14 cellular contexts compared by ENCODE assay signal in the genomic region with DNA sequence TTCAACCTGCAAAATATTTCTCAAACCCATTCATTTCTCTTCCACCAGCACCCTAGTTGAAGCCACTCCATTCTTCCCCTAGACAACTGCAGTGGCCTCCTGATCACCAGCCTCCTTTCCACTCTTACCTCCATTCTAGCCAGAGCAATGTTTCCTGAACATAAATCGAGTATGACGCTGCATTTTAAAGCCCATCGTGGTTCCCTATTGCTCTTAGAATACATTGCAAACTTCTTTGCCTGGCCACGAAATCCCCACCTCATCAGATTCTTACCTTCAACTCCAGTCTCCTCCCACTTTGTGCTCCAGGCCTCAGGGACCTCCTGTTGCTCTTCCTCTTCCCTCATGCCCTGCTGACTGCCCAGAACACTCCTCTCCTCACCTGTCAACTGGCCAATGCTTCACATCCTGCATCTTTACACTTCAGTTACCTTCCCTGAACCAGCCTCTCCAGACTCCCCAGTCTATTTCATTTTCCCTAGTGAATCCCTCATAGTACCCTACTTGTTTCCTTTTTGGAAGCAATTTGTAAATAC.
A peak's percentile ranks its signal among the peaks of the same experiment; 100 is the strongest.
DNase-seq lines count a peak whose midpoint lies in the region; TF ChIP-seq lines count a peak whose summit lies in the region.
"Had no signal": no experiment of that assay in that cellular context is flagged by ENCODE, and none has a peak within 500 bp of the region (broad histone marks: within the 10 kb centered on the region; RNA-seq: fewer than 3 reads in every experiment).

No MANE protein-coding gene starts in this region.

- H3K9ac ChIP-seq in H9 (ENCODE audit: extremely low read depth, insufficient read length, low read length) (no peak overlapping the region), endodermal cell (ENCODE audit: extremely low read depth, low read length, poor library complexity, severe bottlenecking) (no peak overlapping the region)
- H3K9ac ChIP-seq: BLaER1 treated with 17β-estradiol and CSF1 and Interleukin-3, amounts not matched to agents 10 nM and 100 nM had no signal

- no peak overlapping the region for H3K4me2 ChIP-seq in H9 (ENCODE audit: insufficient read depth, insufficient read length, low read length)
- H3K4me2 ChIP-seq: BLaER1 treated with 17β-estradiol and CSF1 and Interleukin-3, amounts not matched to agents 10 nM and 100 nM had no signal

- no peaks in the 10 kb centered on the region for H3K23me2 ChIP-seq in H9 (ENCODE audit: insufficient read length, low read depth, low read length, poor library complexity, severe bottlenecking)

- no peak overlapping the region for H3K23ac ChIP-seq in H9 (ENCODE audit: insufficient read length, low read depth, low read length)

- no peak overlapping the region for H2BK12ac ChIP-seq in H9 (ENCODE audit: insufficient read length, low read depth, low read length)

- no peak overlapping the region for H4K8ac ChIP-seq in H9 (replicated peaks; ENCODE audit: insufficient read length, low read depth, low read length)

- no peak overlapping the region for H3K18ac ChIP-seq in H9 (ENCODE audit: insufficient read length, low read depth, low read length)

- H3K4ac ChIP-seq in H9 (ENCODE audit: low read depth, low read length): no peak overlapping the region

- no peak overlapping the region for H3T11ph ChIP-seq in H9 (ENCODE audit: low read length)

- H3K4me3 Mint-ChIP-seq in H9 (no peak overlapping the region), endodermal cell (no peak overlapping the region)
- no peak overlapping the region for H3K4me3 Mint-ChIP-seq in T-helper 2 cell treated with Interferon-gamma antibody and Interleukin-4, amounts not matched to agents 5 μg/mL and 100 μg/mL, for 36 hours
- H3K4me3 Mint-ChIP-seq: CD4-positive, CD25-positive, alpha-beta regulatory T cell had no signal

- H3K27ac Mint-ChIP-seq in H9 (peak overlapping the region in 1 of 3 experiments; percentile 1; a peak in 2 of 7 replicates), endodermal cell (no peak overlapping the region)
- no peak overlapping the region for H3K27ac Mint-ChIP-seq in T-helper 2 cell treated with Interferon-gamma antibody and Interleukin-4, amounts not matched to agents 5 μg/mL and 100 μg/mL, for 36 hours
- H3K27ac Mint-ChIP-seq: CD4-positive, CD25-positive, alpha-beta regulatory T cell had no signal

- no peak overlapping the region for H2BK5ac ChIP-seq in H9 (ENCODE audit: insufficient read length, low read length)

- H3K4me1 ChIP-seq in H9 (ENCODE audit: insufficient read depth, low read length) (no peaks in the 10 kb centered on the region), endodermal cell (ENCODE audit: control insufficient read depth, insufficient read depth, low read length) (no peaks in the 10 kb centered on the region)
- H3K4me1 ChIP-seq: BLaER1 treated with 17β-estradiol and CSF1 and Interleukin-3, amounts not matched to agents 10 nM and 100 nM had no signal

- H3K9me3 Mint-ChIP-seq in H9 (no peaks in the 10 kb centered on the region; a peak in 1 of 5 replicates), endodermal cell (no peaks in the 10 kb centered on the region)
- H3K9me3 Mint-ChIP-seq in T-helper 2 cell treated with Interferon-gamma antibody and Interleukin-4, amounts not matched to agents 5 μg/mL and 100 μg/mL, for 36 hours: no peaks in the 10 kb centered on the region

- H3K36me3 Mint-ChIP-seq in H9 (ENCODE audit: insufficient read depth in 1 of 3, low read depth in 3 of 3) (no peaks in the 10 kb centered on the region), endodermal cell (ENCODE audit: low read depth) (no peaks in the 10 kb centered on the region)
- no peaks in the 10 kb centered on the region for H3K36me3 Mint-ChIP-seq in T-helper 2 cell treated with Interferon-gamma antibody and Interleukin-4, amounts not matched to agents 5 μg/mL and 100 μg/mL, for 36 hours (ENCODE audit: low read depth)
- H3K36me3 Mint-ChIP-seq: CD4-positive, CD25-positive, alpha-beta regulatory T cell had no signal

- no peak overlapping the region for H4K91ac ChIP-seq in H9 (ENCODE audit: insufficient read length, low read depth, low read length)

- H4K5ac ChIP-seq in H9 (ENCODE audit: insufficient read length, low read depth, low read length): no peak overlapping the region

- peak overlapping the region; percentile 6 for H2AFZ ChIP-seq in H9 (ENCODE audit: low read length)

- H3K27me3 Mint-ChIP-seq in H9 (ENCODE audit: low read depth) (peaks cover 2% of the 10 kb centered on the region; the same call in 1 of the 2 replicates), endodermal cell (ENCODE audit: insufficient read depth) (peaks cover 7% of the 10 kb centered on the region)
- H3K27me3 Mint-ChIP-seq in T-helper 2 cell treated with Interferon-gamma antibody and Interleukin-4, amounts not matched to agents 5 μg/mL and 100 μg/mL, for 36 hours (ENCODE audit: low read depth): no peaks in the 10 kb centered on the region
- H3K27me3 Mint-ChIP-seq: CD4-positive, CD25-positive, alpha-beta regulatory T cell had no signal

- H3K4me3 ChIP-seq in endodermal cell (ENCODE audit: low read length): no peak overlapping the region
- H3K4me3 ChIP-seq: BLaER1 treated with 17β-estradiol and CSF1 and Interleukin-3, amounts not matched to agents 10 nM and 100 nM had no signal

- DNase-seq in ELF-1 (ENCODE audit: low read depth, low spot score) (peak; percentile 27), H9 (peak; percentile 48), OCI-M1 (lab: John Stamatoyannopoulos, UW) (peak; percentile 54), endodermal cell (peak; percentile 56), MV-4-11 (lab: John Stamatoyannopoulos, UW) (no peak), GF-D8 (lab: John Stamatoyannopoulos, UW) (no peak), NCI-H526 (lab: John Stamatoyannopoulos, UW) (no peak)
- DNase-seq in T-helper 2 cell treated with Interferon-gamma antibody and Interleukin-4, amounts not matched to agents 5 μg/mL and 100 μg/mL, for 36 hours (ENCODE audit: low spot score): no peak
- DNase-seq: ACHN; Calu3; CD4-positive, CD25-positive, alpha-beta regulatory T cell; DMS79; KBM-7 had no signal

- H3K9me3 ChIP-seq in H9 (ENCODE audit: control insufficient read depth, low read depth, low read length) (no peaks in the 10 kb centered on the region), endodermal cell (ENCODE audit: control insufficient read depth, low read length) (no peaks in the 10 kb centered on the region)
- H3K9me3 ChIP-seq: BLaER1 treated with 17β-estradiol and CSF1 and Interleukin-3, amounts not matched to agents 10 nM and 100 nM had no signal

- no peak overlapping the region for H2BK20ac ChIP-seq in H9 (ENCODE audit: low read depth, low read length, poor library complexity, severe bottlenecking)

- no peaks in the 10 kb centered on the region for H3K79me1 ChIP-seq in H9 (ENCODE audit: insufficient read depth, low read depth, low read length, poor library complexity, severe bottlenecking)

- H3K4me1 Mint-ChIP-seq in H9: peaks cover 4 to 5% of the 10 kb centered on the region in 2 experiments; a peak in 2 of 4 replicates
- no peaks in the 10 kb centered on the region for H3K4me1 Mint-ChIP-seq in endodermal cell
- H3K4me1 Mint-ChIP-seq in T-helper 2 cell treated with Interferon-gamma antibody and Interleukin-4, amounts not matched to agents 5 μg/mL and 100 μg/mL, for 36 hours (ENCODE audit: low read depth): no peaks in the 10 kb centered on the region
- H3K4me1 Mint-ChIP-seq: CD4-positive, CD25-positive, alpha-beta regulatory T cell had no signal

- no peaks in the 10 kb centered on the region for H3K36me3 ChIP-seq in endodermal cell (ENCODE audit: control insufficient read depth, insufficient read depth, low read length)
- H3K36me3 ChIP-seq: BLaER1 treated with 17β-estradiol and CSF1 and Interleukin-3, amounts not matched to agents 10 nM and 100 nM had no signal

- H2BK15ac ChIP-seq in H9 (ENCODE audit: low read depth, low read length): no peak overlapping the region

- no peak for TF ChIP-seq CTCF in H9 (conservative IDR thresholded peaks at IDR 0.05)
- TF ChIP-seq CTCF in endodermal cell (conservative IDR thresholded peaks at IDR 0.05): no peak

- no peak overlapping the region for H3K14ac ChIP-seq in H9 (ENCODE audit: insufficient read depth, low read length)

- H2BK120ac ChIP-seq in H9 (ENCODE audit: low read depth, low read length, poor library complexity, severe bottlenecking): no peak overlapping the region

- H3K27me3 ChIP-seq in H9 (ENCODE audit: insufficient read depth, low read length) (no peaks in the 10 kb centered on the region), endodermal cell (ENCODE audit: control insufficient read depth, insufficient read depth, low read length, poor library complexity, severe bottlenecking) (no peaks in the 10 kb centered on the region)
- H3K27me3 ChIP-seq: BLaER1 treated with 17β-estradiol and CSF1 and Interleukin-3, amounts not matched to agents 10 nM and 100 nM had no signal

- no peaks in the 10 kb centered on the region for H4K20me1 ChIP-seq in H9 (ENCODE audit: control insufficient read depth, insufficient read depth, insufficient read length)
- H4K20me1 ChIP-seq: BLaER1 treated with 17β-estradiol and CSF1 and Interleukin-3, amounts not matched to agents 10 nM and 100 nM had no signal

- H3K27ac ChIP-seq in H9 (ENCODE audit: insufficient read length, low read depth, low read length): no peak overlapping the region
- no peak overlapping the region for H3K27ac ChIP-seq in endodermal cell (ENCODE audit: low read depth, low read length)
- H3K27ac ChIP-seq: BLaER1 treated with 17β-estradiol and CSF1 and Interleukin-3, amounts not matched to agents 10 nM and 100 nM had no signal

- H2AK5ac ChIP-seq in H9 (ENCODE audit: insufficient read length, low read length): no peak overlapping the region

- no peaks in the 10 kb centered on the region for H3K79me2 ChIP-seq in H9 (ENCODE audit: insufficient read depth, low read length)

- no CpG with 5 or more reads among the region's 4 CpGs for WGBS in H9 (ENCODE audit: extremely low coverage, insufficient read length, low lambda C conversion rate)
- WGBS in endodermal cell (ENCODE audit: insufficient coverage in 1 of 2, insufficient read length in 1 of 2), 2 experiments: 86 to 93% methylated on average over 4 of the region's 4 CpGs

- no peak overlapping the region for H3K56ac ChIP-seq in H9 (ENCODE audit: insufficient read length, low read depth, low read length)

Comparison
In these comparisons a context has a peak if more than half of its experiments do, and no peak if none do; other contexts are left out.
1. DNase-seq: peak in ELF-1 (single experiment), H9 (single experiment), OCI-M1 (single experiment) and endodermal cell (single experiment); none in MV-4-11 (single experiment), GF-D8 (single experiment), NCI-H526 (0 of 2) and T-helper 2 cell treated with Interferon-gamma antibody and Interleukin-4, amounts not matched to agents 5 μg/mL and 100 μg/mL, for 36 hours (single experiment).